Comparison of ENCODE assay signal across 23 cellular contexts in genomic region chr6:18101271-18101670, GRCh38. TPM values are rescaled to one million over a fixed set of nuclear protein-coding genes. Genes with fewer than 3 reads are reported as not detected.
DNase-seq lines count a peak whose midpoint lies in the region; ATAC-seq, FAIRE-seq and TF ChIP-seq lines count a peak whose summit lies in the region.
"Had no signal": no experiment of that assay in that cellular context is flagged by ENCODE, and none has a peak within 500 bp of the region (broad histone marks: within the 10 kb centered on the region; RNA-seq: fewer than 3 reads in every experiment).

No MANE protein-coding gene starts in this region.

- FAIRE-seq in bronchial epithelial cell (lab: Jason Lieb, UNC) = no peak
- FAIRE-seq: colon had no signal

- peak overlapping the region; percentile 85 for H3K27ac ChIP-seq in layer of hippocampus (ENCODE audit: low read depth, low read length)
- H3K27ac ChIP-seq: PC-9, SJSA1, WERI-Rb-1 had no signal

- DNase-seq in AG08395 (ENCODE audit: low spot score) = peak; percentile 26
- DNase-seq in HT1080 (ENCODE audit: low read depth) = peak; percentile 40
- peak; percentile 50 for DNase-seq in bronchial epithelial cell (ENCODE audit: low read depth)
- no peak for DNase-seq in omental fat pad (ENCODE audit: low spot score)
- DNase-seq in NCI-H2029 (lab: John Stamatoyannopoulos, UW) = no peak
- no peak for DNase-seq in NCI-H524 treated with DMSO at 0.1 percent for 48 hours (lab: John Stamatoyannopoulos, UW)
- DNase-seq: activated CD4-positive, alpha-beta T cell treated with anti-CD3 and anti-CD28 coated beads, Interleukin-2, amount 50 U/mL, for 4 hours; activated naive CD4-positive, alpha-beta T cell; CD8-positive, alpha-beta T cell; DMS53; endodermal cell; hippocampal formation; islet precursor cell; naive B cell; NCI-H1436 treated with DMSO at 0.1 percent for 48 hours; NCI-H82; PC-9; T-helper 2 cell; WERI-Rb-1 had no signal

- H3K4me3 ChIP-seq in bronchial epithelial cell (ENCODE audit: low read depth, low read length) = no peak overlapping the region
- H3K4me3 ChIP-seq: PC-9, SJSA1 had no signal

- H3K27me3 ChIP-seq in bronchial epithelial cell (ENCODE audit: control insufficient read depth, insufficient read depth, low read length) (no peaks in the 10 kb centered on the region), layer of hippocampus (ENCODE audit: control insufficient read depth, insufficient read depth, low read length) (no peaks in the 10 kb centered on the region)
- H3K27me3 ChIP-seq: SJSA1 had no signal

- ATAC-seq in omental fat pad (ENCODE audit: low FRiP score) = no peak
- ATAC-seq in HG03175 (IDR thresholded peaks at IDR 0.05; ENCODE audit: unreplicated experiment) = no peak
- ATAC-seq: CD8-positive, alpha-beta T cell had no signal

- no peaks in the 10 kb centered on the region for H3K36me3 ChIP-seq in bronchial epithelial cell (ENCODE audit: control insufficient read depth, insufficient read depth, low read length)
- H3K36me3 ChIP-seq: SJSA1, WERI-Rb-1 had no signal

- TF ChIP-seq CTCF in bronchial epithelial cell (IDR thresholded peaks at IDR 0.05; ENCODE audit: insufficient read depth, low read length, severe bottlenecking) = no peak
- no peak for TF ChIP-seq CTCF in omental fat pad (IDR thresholded peaks at IDR 0.05)

RNA-seq across cellular contexts. Expression of gene NHLRC1, which starts 21.2 kb away (rescaled TPM):
- total RNA-seq in HT1080 (2014; rRNA removed; shearing (Covaris generic)) = 0.31 TPM in 1 of 2 replicates, not detected in the other
- 0.11 and 0.21 TPM in 2 replicates for polyA plus RNA-seq in HT1080 (2015; cell fraction: cytosol; rRNA removed)
- 0.18 and 0.26 TPM in 2 replicates for polyA plus RNA-seq in HT1080 (2015; cell fraction: nucleus; rRNA removed)
- 1.6 and 1.8 TPM in 2 replicates for total RNA-seq in bronchial epithelial cell
- total RNA-seq in omental fat pad = 1 to 10 TPM in 3 of 4 donors, under 1 TPM in 1; 0.74 to 3.1 (median 1.4) TPM

RNA-seq across cellular contexts. Expression of gene TPMT, which starts 53.6 kb away (rescaled TPM):
- total RNA-seq in HT1080 (2014; rRNA removed; shearing (Covaris generic)) = 7.5 and 9.6 TPM in 2 replicates
- polyA plus RNA-seq in HT1080 (2015; cell fraction: cytosol; rRNA removed) = 14.7 and 14.9 TPM in 2 replicates
- 8.0 and 9.6 TPM in 2 replicates for polyA plus RNA-seq in HT1080 (2015; cell fraction: nucleus; rRNA removed)
- total RNA-seq in bronchial epithelial cell = 18.2 and 35.7 TPM in 2 replicates
- 1 to 10 TPM; 4.5 to 7.2 (median 6.8) TPM for total RNA-seq in omental fat pad

RNA-seq across cellular contexts. Expression of gene KDM1B, which starts 54.0 kb away (rescaled TPM):
- total RNA-seq in HT1080 (2014; rRNA removed; shearing (Covaris generic)) = 13.1 and 25.3 TPM in 2 replicates
- 14.7 and 18.0 TPM in 2 replicates for polyA plus RNA-seq in HT1080 (2015; cell fraction: cytosol; rRNA removed)
- 10.1 and 10.8 TPM in 2 replicates for polyA plus RNA-seq in HT1080 (2015; cell fraction: nucleus; rRNA removed)
- 21.1 and 34.1 TPM in 2 replicates for total RNA-seq in bronchial epithelial cell
- total RNA-seq in omental fat pad = 10 to 100 TPM; 12.1 to 15.8 (median 12.7) TPM

Comparison
In these comparisons a context has a peak if more than half of its experiments do, and no peak if none do; other contexts are left out.
1. DNase-seq: peak in AG08395 (single experiment), HT1080 (single experiment) and bronchial epithelial cell (single experiment); none in omental fat pad (single experiment), NCI-H2029 (single experiment) and NCI-H524 treated with DMSO at 0.1 percent for 48 hours (single experiment).